ENCODE assay signal across 18 cellular contexts in genomic region chr17:9346296-9346926, GRCh38.
A peak's percentile ranks its signal among the peaks of the same experiment; 100 is the strongest.
DNase-seq lines count a peak whose midpoint lies in the region; ATAC-seq and TF ChIP-seq lines count a peak whose summit lies in the region.
"Had no signal": no experiment of that assay in that cellular context is flagged by ENCODE, and none has a peak within 500 bp of the region (broad histone marks: within the 10 kb centered on the region; RNA-seq: fewer than 3 reads in every experiment).

No MANE protein-coding gene starts in this region.

- H3K36me3 Mint-ChIP-seq in activated T-helper 2 cell treated with anti-CD3 and anti-CD28 coated beads, Interferon-gamma antibody, Interleukin-2, Interleukin-4, amounts not matched to agents 10 μg/mL and 5 μg/mL and 100 μg/mL, durations not matched to agents 14 hours and 24 hours and 36 hours (ENCODE audit: low read depth): no peaks in the 10 kb centered on the region
- no peaks in the 10 kb centered on the region for H3K36me3 Mint-ChIP-seq in natural killer cell

- H3K27ac Mint-ChIP-seq in activated T-helper 2 cell treated with anti-CD3 and anti-CD28 coated beads, Interferon-gamma antibody, Interleukin-2, Interleukin-4, amounts not matched to agents 10 μg/mL and 5 μg/mL and 100 μg/mL, durations not matched to agents 14 hours and 24 hours and 36 hours: peak overlapping the region; percentile 56
- peak overlapping the region; percentile 6 to 70 for H3K27ac Mint-ChIP-seq in natural killer cell
- H3K27ac Mint-ChIP-seq: activated B cell treated with CpG ODN at 0.5 μM for 24 hours had no signal

- peaks cover 3% of the 10 kb centered on the region for H3K4me1 Mint-ChIP-seq in activated T-helper 2 cell treated with anti-CD3 and anti-CD28 coated beads, Interferon-gamma antibody, Interleukin-2, Interleukin-4, amounts not matched to agents 10 μg/mL and 5 μg/mL and 100 μg/mL, durations not matched to agents 14 hours and 24 hours and 36 hours (ENCODE audit: low read depth)
- H3K4me1 Mint-ChIP-seq in natural killer cell: peaks cover 41 to 45% of the 10 kb centered on the region in 2 donors
- H3K4me1 Mint-ChIP-seq: activated B cell treated with CpG ODN at 0.5 μM for 24 hours had no signal

- no peak overlapping the region for H3K4me3 Mint-ChIP-seq in activated T-helper 2 cell treated with anti-CD3 and anti-CD28 coated beads, Interferon-gamma antibody, Interleukin-2, Interleukin-4, amounts not matched to agents 10 μg/mL and 5 μg/mL and 100 μg/mL, durations not matched to agents 14 hours and 24 hours and 36 hours (ENCODE audit: low read depth)
- H3K4me3 Mint-ChIP-seq in natural killer cell: peak overlapping the region; percentile 28
- H3K4me3 Mint-ChIP-seq: activated B cell treated with CpG ODN at 0.5 μM for 24 hours had no signal

- peak; percentile 9 for DNase-seq in ELR (ENCODE audit: low read depth)
- peak; percentile 79 for DNase-seq in H4 (ENCODE audit: low spot score)
- no peak for DNase-seq in activated T-helper 2 cell treated with anti-CD3 and anti-CD28 coated beads, Interferon-gamma antibody, Interleukin-2, Interleukin-4, amounts not matched to agents 10 μg/mL and 5 μg/mL and 100 μg/mL, durations not matched to agents 14 hours and 24 hours and 36 hours (ENCODE audit: low spot score)
- DNase-seq in natural killer cell: no peak
- no peak for DNase-seq in AG08396 (ENCODE audit: low spot score)
- no peak for DNase-seq in upper lobe of right lung
- DNase-seq in NCI-H510A (lab: John Stamatoyannopoulos, UW): no peak
- DNase-seq in C1 segment of cervical spinal cord (lab: John Stamatoyannopoulos, UW): no peak
- DNase-seq: activated B cell treated with CpG ODN at 0.5 μM for 24 hours, activated gamma-delta T cell, Caco-2, GOT3, lower lobe of right lung, NCI-H1105, NCI-H526 treated with DMSO at 0.1 percent for 48 hours, SJCRH30 had no signal

- H3K4me3 ChIP-seq in upper lobe of right lung: no peak overlapping the region
- H3K4me3 ChIP-seq: lower lobe of right lung, SJCRH30, tibial nerve had no signal

- intact Hi-C loops in activated T-helper 2 cell treated with anti-CD3 and anti-CD28 coated beads, Interferon-gamma antibody, Interleukin-2, Interleukin-4, amounts not matched to agents 10 μg/mL and 5 μg/mL and 100 μg/mL, durations not matched to agents 14 hours and 24 hours and 36 hours (cut with micrococcal nuclease): no loop called here
- intact Hi-C loops in natural killer cell (cut with micrococcal nuclease) (no loop called here), upper lobe of right lung (cut with DNase I) (no loop called here)

- H3K4me1 ChIP-seq in upper lobe of right lung: no peaks in the 10 kb centered on the region
- H3K4me1 ChIP-seq: Caco-2, lower lobe of right lung, SJCRH30, tibial nerve had no signal

- ATAC-seq in natural killer cell: peak in 1 of 3 donors; percentile 57
- ATAC-seq in upper lobe of right lung: no peak
- ATAC-seq: lower lobe of right lung had no signal

- H3K9me3 ChIP-seq in upper lobe of right lung: no peaks in the 10 kb centered on the region
- H3K9me3 ChIP-seq: Caco-2, lower lobe of right lung, neutrophil, SJCRH30, tibial nerve had no signal

- TF ChIP-seq CTCF in natural killer cell (IDR thresholded peaks at IDR 0.05) (no peak), upper lobe of right lung (IDR thresholded peaks at IDR 0.05) (no peak)

- no peaks in the 10 kb centered on the region for H3K27me3 Mint-ChIP-seq in activated T-helper 2 cell treated with anti-CD3 and anti-CD28 coated beads, Interferon-gamma antibody, Interleukin-2, Interleukin-4, amounts not matched to agents 10 μg/mL and 5 μg/mL and 100 μg/mL, durations not matched to agents 14 hours and 24 hours and 36 hours (ENCODE audit: low read depth)
- H3K27me3 Mint-ChIP-seq in natural killer cell (ENCODE audit: low read depth in 2 of 2): no peaks in the 10 kb centered on the region
- H3K27me3 Mint-ChIP-seq: activated B cell treated with CpG ODN at 0.5 μM for 24 hours had no signal

- H3K9me3 Mint-ChIP-seq in activated T-helper 2 cell treated with anti-CD3 and anti-CD28 coated beads, Interferon-gamma antibody, Interleukin-2, Interleukin-4, amounts not matched to agents 10 μg/mL and 5 μg/mL and 100 μg/mL, durations not matched to agents 14 hours and 24 hours and 36 hours: no peaks in the 10 kb centered on the region
- H3K9me3 Mint-ChIP-seq in natural killer cell: no peaks in the 10 kb centered on the region
- H3K9me3 Mint-ChIP-seq: activated B cell treated with CpG ODN at 0.5 μM for 24 hours had no signal

- H3K36me3 ChIP-seq in upper lobe of right lung: no peaks in the 10 kb centered on the region
- H3K36me3 ChIP-seq: lower lobe of right lung, neutrophil, SJCRH30, tibial nerve had no signal

- H3K27me3 ChIP-seq in upper lobe of right lung: no peaks in the 10 kb centered on the region
- H3K27me3 ChIP-seq: neutrophil, SJCRH30, tibial nerve had no signal

- no peak overlapping the region for H3K27ac ChIP-seq in upper lobe of right lung
- H3K27ac ChIP-seq: lower lobe of right lung, neutrophil, SJCRH30, tibial nerve had no signal

Comparison
In these comparisons a context has a peak if more than half of its experiments do, and no peak if none do; other contexts are left out.
1. DNase-seq: peak in ELR (single experiment) and H4 (single experiment); none in activated T-helper 2 cell treated with anti-CD3 and anti-CD28 coated beads, Interferon-gamma antibody, Interleukin-2, Interleukin-4, amounts not matched to agents 10 μg/mL and 5 μg/mL and 100 μg/mL, durations not matched to agents 14 hours and 24 hours and 36 hours (single experiment), natural killer cell (single experiment), AG08396 (single experiment), upper lobe of right lung (single experiment), NCI-H510A (single experiment) and C1 segment of cervical spinal cord (0 of 14).